ENCODE assay signal across 17 cellular contexts in genomic region chr11:68533945-68534344, GRCh38.
A peak's percentile ranks its signal among the peaks of the same experiment; 100 is the strongest.
DNase-seq lines count a peak whose midpoint lies in the region; ATAC-seq lines count a peak whose summit lies in the region.
"Had no signal": no experiment of that assay in that cellular context is flagged by ENCODE, and none has a peak within 500 bp of the region (broad histone marks: within the 10 kb centered on the region; RNA-seq: fewer than 3 reads in every experiment).

No MANE protein-coding gene starts in this region.

- ATAC-seq in left ventricle myocardium superior (peak; percentile 15), left cardiac atrium (no peak), memory B cell (ENCODE audit: low read depth) (no peak), HG02678 (IDR thresholded peaks at IDR 0.05; ENCODE audit: unreplicated experiment) (no peak), HG02884 (IDR thresholded peaks at IDR 0.05; ENCODE audit: unreplicated experiment) (no peak)

- DNase-seq in left ventricle myocardium superior (no peak), left cardiac atrium (no peak), memory B cell (ENCODE audit: low spot score in 2 of 2) (no peak), HPDE6-E6E7 (ENCODE audit: extremely low spot score) (no peak)
- no peak for DNase-seq in activated CD4-positive, alpha-beta memory T cell treated with anti-CD3 and anti-CD28 coated beads, Interleukin-2, amount 10 ng/mL, durations not matched to agents 7 days and 5 days
- DNase-seq: activated CD4-positive, CD25-positive, alpha-beta regulatory T cell treated with anti-CD3 and anti-CD28 coated beads, Interleukin-2, amount 50 U/mL, for 72 hours; activated CD8-positive, alpha-beta memory T cell treated with anti-CD3 and anti-CD28 coated beads, Interleukin-2, amount 50 U/mL, for 48 hours; DND-41; KG1; NCI-H146; NCI-H526; RPMI8226; stimulated activated CD4-positive, alpha-beta T cell treated with anti-CD3 and anti-CD28 coated beads, Interleukin-12 subunit alpha, Interleukin-12 subunit beta, amount 100 ng/mL, for 4 hours had no signal

- H3K9me3 Mint-ChIP-seq in activated CD4-positive, alpha-beta memory T cell treated with anti-CD3 and anti-CD28 coated beads, Interleukin-2, amount 10 ng/mL, durations not matched to agents 7 days and 5 days, result no peaks in the 10 kb centered on the region
- no peaks in the 10 kb centered on the region for H3K9me3 Mint-ChIP-seq in memory B cell
- H3K9me3 Mint-ChIP-seq: activated naive CD4-positive, alpha-beta T cell treated with anti-CD3 and anti-CD28 coated beads, Interleukin-2, amount 50 U/mL, for 24 hours had no signal

- H3K9me3 ChIP-seq in subcutaneous abdominal adipose tissue (ENCODE audit: control insufficient read depth in 5 of 5, low read length in 5 of 5), result no peaks in the 10 kb centered on the region

- H3K4me1 ChIP-seq in subcutaneous abdominal adipose tissue (ENCODE audit: control insufficient read depth in 5 of 5, insufficient read depth in 5 of 5, low read length in 5 of 5), result peaks cover 0 to 38% (median 27%) of the 10 kb centered on the region in 5 donors

- no peak overlapping the region for H3K4me3 ChIP-seq in subcutaneous abdominal adipose tissue (ENCODE audit: low read depth in 1 of 5, low read length in 5 of 5)

- H3K27me3 ChIP-seq in subcutaneous abdominal adipose tissue (ENCODE audit: control insufficient read depth in 5 of 5, insufficient read depth in 4 of 5, low read length in 5 of 5), result no peaks in the 10 kb centered on the region

- intact Hi-C loops in left ventricle myocardium superior (cut with micrococcal nuclease) (no loop called here), left cardiac atrium (cut with DNase I) (no loop called here)

- peaks cover 13 to 24% (median 16%) of the 10 kb centered on the region in 5 donors for H3K36me3 ChIP-seq in subcutaneous abdominal adipose tissue (ENCODE audit: control insufficient read depth in 5 of 5, insufficient read depth in 5 of 5, low read length in 5 of 5)

- CTCF ChIA-PET in activated CD4-positive, alpha-beta memory T cell treated with anti-CD3 and anti-CD28 coated beads, Interleukin-2, amount 10 ng/mL, durations not matched to agents 7 days and 5 days (lab: Charles Lee), result no interaction called here

- no peak overlapping the region for H3K4me3 Mint-ChIP-seq in activated CD4-positive, alpha-beta memory T cell treated with anti-CD3 and anti-CD28 coated beads, Interleukin-2, amount 10 ng/mL, durations not matched to agents 7 days and 5 days
- no peak overlapping the region for H3K4me3 Mint-ChIP-seq in memory B cell
- H3K4me3 Mint-ChIP-seq: activated naive CD4-positive, alpha-beta T cell treated with anti-CD3 and anti-CD28 coated beads, Interleukin-2, amount 50 U/mL, for 24 hours had no signal

- POLR2A ChIA-PET in activated CD4-positive, alpha-beta memory T cell treated with anti-CD3 and anti-CD28 coated beads, Interleukin-2, amount 10 ng/mL, durations not matched to agents 7 days and 5 days (lab: Charles Lee), result no interaction called here

- H3K4me1 Mint-ChIP-seq in activated CD4-positive, alpha-beta memory T cell treated with anti-CD3 and anti-CD28 coated beads, Interleukin-2, amount 10 ng/mL, durations not matched to agents 7 days and 5 days, result peaks cover 28% of the 10 kb centered on the region
- H3K4me1 Mint-ChIP-seq in memory B cell, result peaks cover 26% of the 10 kb centered on the region

- H3K27ac Mint-ChIP-seq in activated CD4-positive, alpha-beta memory T cell treated with anti-CD3 and anti-CD28 coated beads, Interleukin-2, amount 10 ng/mL, durations not matched to agents 7 days and 5 days, result peak overlapping the region; percentile 27
- H3K27ac Mint-ChIP-seq in memory B cell, result peak overlapping the region; percentile 68

- peaks cover 68% of the 10 kb centered on the region for H3K36me3 Mint-ChIP-seq in activated CD4-positive, alpha-beta memory T cell treated with anti-CD3 and anti-CD28 coated beads, Interleukin-2, amount 10 ng/mL, durations not matched to agents 7 days and 5 days (ENCODE audit: low read depth)
- peaks cover 21% of the 10 kb centered on the region for H3K36me3 Mint-ChIP-seq in memory B cell

- H3K9ac ChIP-seq in subcutaneous abdominal adipose tissue (ENCODE audit: low read length in 5 of 5), result no peak overlapping the region

- H3K27ac ChIP-seq in subcutaneous abdominal adipose tissue (ENCODE audit: low read depth, low read length), result peak overlapping the region; percentile 66

- H3K27me3 Mint-ChIP-seq in activated CD4-positive, alpha-beta memory T cell treated with anti-CD3 and anti-CD28 coated beads, Interleukin-2, amount 10 ng/mL, durations not matched to agents 7 days and 5 days, result no peaks in the 10 kb centered on the region
- no peaks in the 10 kb centered on the region for H3K27me3 Mint-ChIP-seq in memory B cell
- H3K27me3 Mint-ChIP-seq: activated naive CD4-positive, alpha-beta T cell treated with anti-CD3 and anti-CD28 coated beads, Interleukin-2, amount 50 U/mL, for 24 hours had no signal
